37 cellular contexts compared by ENCODE assay signal in genomic region chr14:70166530-70167203, GRCh38. TPM values are rescaled to one million over a fixed set of nuclear protein-coding genes. Genes with fewer than 3 reads are reported as not detected.
DNase-seq lines count a peak whose midpoint lies in the region; ATAC-seq, FAIRE-seq and TF ChIP-seq lines count a peak whose summit lies in the region.
"Had no signal": no experiment of that assay in that cellular context is flagged by ENCODE, and none has a peak within 500 bp of the region (broad histone marks: within the 10 kb centered on the region; RNA-seq: fewer than 3 reads in every experiment).

No MANE protein-coding gene starts in this region.

- in situ Hi-C loops in HepG2 (cut with HindIII; ENCODE audit: extremely low pct_ligation_motif_present, low pct_unique_long_range_greater_than_20kb) = no loop called here

- DNase-seq in HepG2 (ENCODE audit: low spot score) (no peak), right lobe of liver (no peak), HTR-8/SVneo (ENCODE audit: insufficient read length, low spot score) (no peak), urothelium cell line (ENCODE audit: low spot score) (no peak), NCI-H2196 (lab: John Stamatoyannopoulos, UW; ENCODE audit: unreplicated experiment) (no peak)
- DNase-seq: 8988T; ACHN; AML-193; BE2C; C1 segment of cervical spinal cord; Caco-2; Calu3; CD4-positive, alpha-beta memory T cell; CD4-positive, alpha-beta T cell; CD4-positive, CD25-positive, alpha-beta regulatory T cell; CD8-positive, alpha-beta memory T cell; CD8-positive, alpha-beta T cell; COR-L47; DMS 273 treated with DMSO at 0.1 percent for 48 hours; DMS153; DMS53; DMS79; DMS79 treated with DMSO at 0.1 percent for 48 hours; DND-41; EL had no signal

- WGBS in HepG2 (ENCODE audit: low lambda C conversion rate) = 19% methylated on average over 9 of the region's 9 CpGs
- 82% methylated on average over 9 of the region's 9 CpGs for WGBS in right lobe of liver (ENCODE audit: insufficient coverage, low coverage, low lambda C conversion rate, missing lambda C conversion rate)

- POLR2A ChIA-PET in HepG2 (lab: Yijun Ruan, JAX) = no interaction called here

- BruUV-seq in HepG2 (replicated peaks; lab: Mats Ljungman, UMichigan) = no TSS peak

- H2AFZ ChIP-seq in HepG2 (ENCODE audit: low read length) = no peak overlapping the region

- TF ChIP-seq POLR2A in HepG2 (IDR thresholded peaks at IDR 0.05; ENCODE audit: insufficient read depth in 1 of 2, low read depth in 2 of 2, low read length in 2 of 2) = no peak
- TF ChIP-seq POLR2A in right lobe of liver (IDR thresholded peaks at IDR 0.05) = no peak

- TF ChIP-seq EP300 in HepG2 (IDR thresholded peaks at IDR 0.05; ENCODE audit: low read depth in 2 of 2, low read length in 2 of 2) (no peak), HepG2 (CRISPR knock-in tag; IDR thresholded peaks at IDR 0.05; ENCODE audit: borderline replicate concordance) (no peak)

- H3K79me2 ChIP-seq in HepG2 (ENCODE audit: insufficient read depth, low read length) = no peaks in the 10 kb centered on the region

- CTCF ChIA-PET in HepG2 (lab: Yijun Ruan, JAX; ENCODE audit: low intra/inter-chr PET ratio, low total read pairs) = no interaction called here

- H3K27me3 ChIP-seq in HepG2 (ENCODE audit: control insufficient read depth in 1 of 2, insufficient read depth in 2 of 2, low read length in 2 of 2) (peaks cover 1 to 26% of the 10 kb centered on the region in 2 experiments; a peak in 3 of 5 replicates), right lobe of liver (no peaks in the 10 kb centered on the region)
- H3K27me3 ChIP-seq: BE2C; BLaER1; BLaER1 treated with 17β-estradiol and CSF1 and Interleukin-3, amounts not matched to agents 10 nM and 100 nM had no signal

- no peak overlapping the region for H3K27ac ChIP-seq in HepG2 (ENCODE audit: extremely low read length, insufficient read depth, low read length)
- H3K27ac ChIP-seq in right lobe of liver = no peak overlapping the region
- H3K27ac ChIP-seq: 22Rv1; A549; BLaER1; BLaER1 treated with 17β-estradiol and CSF1 and Interleukin-3, amounts not matched to agents 10 nM and 100 nM; C4-2B had no signal

- no peak overlapping the region for H3K4me2 ChIP-seq in HepG2 (ENCODE audit: low read depth, low read length)
- H3K4me2 ChIP-seq: A549; BLaER1; BLaER1 treated with 17β-estradiol and CSF1 and Interleukin-3, amounts not matched to agents 10 nM and 100 nM had no signal

- H3K9ac ChIP-seq in HepG2 (ENCODE audit: insufficient read depth, low read depth, low read length) = no peak overlapping the region
- H3K9ac ChIP-seq: BLaER1; BLaER1 treated with 17β-estradiol and CSF1 and Interleukin-3, amounts not matched to agents 10 nM and 100 nM had no signal

- TF ChIP-seq RAD21 in HepG2 (CRISPR knock-in tag; IDR thresholded peaks at IDR 0.05) = no peak

- intact Hi-C loops in HepG2 (cut with micrococcal nuclease; ENCODE audit: unreplicated experiment) (no loop called here), right lobe of liver (cut with DNase I) (no loop called here)

- no peak for FAIRE-seq in HepG2 (lab: Jason Lieb, UNC)
- FAIRE-seq in HTR-8/SVneo (lab: Jason Lieb, UNC) = peak; percentile 73
- peak; percentile 84 for FAIRE-seq in urothelium cell line (lab: Jason Lieb, UNC)
- FAIRE-seq: A204.1, A549, D721Med had no signal

- ATAC-seq in HepG2 (no peak), right lobe of liver (no peak), HG03571 (IDR thresholded peaks at IDR 0.05; ENCODE audit: unreplicated experiment) (no peak)
- ATAC-seq: A549; CD8-positive, alpha-beta T cell had no signal

- no peaks in the 10 kb centered on the region for H3K9me3 ChIP-seq in HepG2 (ENCODE audit: low read length)
- no peaks in the 10 kb centered on the region for H3K9me3 ChIP-seq in right lobe of liver
- H3K9me3 ChIP-seq: A549; BE2C; BLaER1; BLaER1 treated with 17β-estradiol and CSF1 and Interleukin-3, amounts not matched to agents 10 nM and 100 nM; Caco-2 had no signal

- H3K4me3 ChIP-seq in HepG2 (replicated peaks in 1 of 3; ENCODE audit: insufficient read depth in 1 of 3, low read depth in 2 of 3, low read length in 3 of 3) (no peak overlapping the region), right lobe of liver (no peak overlapping the region)
- H3K4me3 ChIP-seq: A549; BLaER1; BLaER1 treated with 17β-estradiol and CSF1 and Interleukin-3, amounts not matched to agents 10 nM and 100 nM had no signal

- no peaks in the 10 kb centered on the region for H3K4me1 ChIP-seq in HepG2 (ENCODE audit: insufficient read depth, low read length)
- H3K4me1 ChIP-seq in right lobe of liver = no peaks in the 10 kb centered on the region
- H3K4me1 ChIP-seq: A549, BE2C, BLaER1, Caco-2 had no signal

- TF ChIP-seq CTCF in HepG2 (CRISPR knock-in tag; IDR thresholded peaks at IDR 0.05) (no peak), right lobe of liver (IDR thresholded peaks at IDR 0.05) (no peak)

- no peaks in the 10 kb centered on the region for H3K36me3 ChIP-seq in HepG2 (replicated peaks in 1 of 2; ENCODE audit: control insufficient read depth in 1 of 2, insufficient read depth in 2 of 2, low read length in 2 of 2)
- H3K36me3 ChIP-seq in right lobe of liver = no peaks in the 10 kb centered on the region
- H3K36me3 ChIP-seq: BE2C; BLaER1; BLaER1 treated with 17β-estradiol and CSF1 and Interleukin-3, amounts not matched to agents 10 nM and 100 nM had no signal

- H4K20me1 ChIP-seq in HepG2 (ENCODE audit: insufficient read depth, low read length) = no peaks in the 10 kb centered on the region
- H4K20me1 ChIP-seq: BLaER1; BLaER1 treated with 17β-estradiol and CSF1 and Interleukin-3, amounts not matched to agents 10 nM and 100 nM had no signal

TF ChIP-seq in HepG2, 621 proteins besides CTCF, POLR2A, EP300 and RAD21:
- TF ChIP-seq ZNF816 (CRISPR knock-in tag; IDR thresholded peaks at IDR 0.05; ENCODE audit: borderline replicate concordance) = no peak
- no peak for TF ChIP-seq ZFAT (CRISPR knock-in tag; conservative IDR thresholded peaks at IDR 0.05)
- TF ChIP-seq PHF5A (CRISPR knock-in tag; IDR thresholded peaks at IDR 0.05; ENCODE audit: low read depth, unreplicated experiment) = no peak
- TF ChIP-seq ATF7 (IDR thresholded peaks at IDR 0.05) = peak; percentile 77
- TF ChIP-seq ATF7 (CRISPR knock-in tag; IDR thresholded peaks at IDR 0.05) = no peak
- peak; percentile 70 for TF ChIP-seq CREB1 (IDR thresholded peaks at IDR 0.05)
- no peak for TF ChIP-seq CREB1 (CRISPR knock-in tag; IDR thresholded peaks at IDR 0.05)

RNA-seq across cellular contexts. Expression of gene SLC8A3, which starts 22.1 kb away (rescaled TPM):
- total RNA-seq in HepG2 (2016; rRNA removed; fragmentation: Illumina TruSeq; extraction: Trizol) = 0.02 TPM in 1 of 2 replicates, not detected in the other
- total RNA-seq in HepG2 (2016; cell fraction: cytosol; rRNA removed; fragmentation: Illumina TruSeq; extraction: Trizol; ENCODE audit: low read depth) = not detected in 2 replicates
- total RNA-seq in HepG2 (2016; cell fraction: insoluble cytoplasmic fraction; rRNA removed; fragmentation: Illumina TruSeq; extraction: Trizol) = not detected in 2 replicates
- 0.14 TPM in 1 of 2 replicates, not detected in the other for total RNA-seq in HepG2 (2016; cell fraction: membrane; rRNA removed; fragmentation: Illumina TruSeq; extraction: Trizol)
- 0.22 TPM in 1 of 2 replicates, not detected in the other for total RNA-seq in HepG2 (2016; cell fraction: nucleus; rRNA removed; fragmentation: Illumina TruSeq; extraction: Trizol)
- polyA plus RNA-seq in HepG2 (2011; rRNA removed) = 0.01 TPM in 1 of 2 replicates, not detected in the other
- polyA plus RNA-seq in HepG2 (2011; cell fraction: cytosol; rRNA removed) = 0.04 TPM in 1 of 2 replicates, not detected in the other
- polyA plus RNA-seq in HepG2 (2011; cell fraction: nucleus; rRNA removed) = 0.05 TPM in 1 of 2 replicates, not detected in the other
- 0.08 and 0.19 TPM in 2 replicates for polyA plus RNA-seq in HepG2 (2012)
- not detected in 2 replicates for polyA plus RNA-seq in HepG2 (2016; cell fraction: cytosol; fragmentation: Illumina TruSeq; extraction: Trizol; ENCODE audit: low read depth)
- not detected in 2 replicates for polyA plus RNA-seq in HepG2 (2016; cell fraction: insoluble cytoplasmic fraction; fragmentation: Illumina TruSeq; extraction: Trizol; ENCODE audit: low read depth)
- polyA plus RNA-seq in HepG2 (2016; cell fraction: membrane; fragmentation: Illumina TruSeq; extraction: Trizol; ENCODE audit: low read depth) = not detected in 2 replicates
- polyA plus RNA-seq in HepG2 (2016; cell fraction: nucleus; fragmentation: Illumina TruSeq; extraction: Trizol; ENCODE audit: insufficient read depth, low read depth) = not detected in 2 replicates
- polyA minus RNA-seq in HepG2 (2011; rRNA and poly(A)+ RNA removed; ENCODE audit: low replicate concordance) = 0.08 TPM in 1 of 2 replicates, not detected in the other
- polyA minus RNA-seq in HepG2 (2011; cell fraction: cytosol; rRNA and poly(A)+ RNA removed) = not detected in 2 replicates
- polyA minus RNA-seq in HepG2 (2011; cell fraction: nucleus; rRNA and poly(A)+ RNA removed) = 0.25 and 0.39 TPM in 2 replicates
- under 1 TPM in 3 of 6 experiments, not detected in 3; 0.05 to 0.13 (median 0.12) TPM for total RNA-seq in right lobe of liver
- total RNA-seq: A172; A673; Caco-2; Calu3; CD4-positive, alpha-beta memory T cell; CD4-positive, alpha-beta T cell; CD8-positive, alpha-beta T cell had no signal
- polyA plus RNA-seq: A549; AG04450; CD14-positive monocyte; CD4-positive, alpha-beta memory T cell; CD4-positive, CD25-positive, alpha-beta regulatory T cell; CD8-positive, alpha-beta memory T cell had no signal
